ENCODE assay signal across 14 cellular contexts in the genomic region with DNA sequence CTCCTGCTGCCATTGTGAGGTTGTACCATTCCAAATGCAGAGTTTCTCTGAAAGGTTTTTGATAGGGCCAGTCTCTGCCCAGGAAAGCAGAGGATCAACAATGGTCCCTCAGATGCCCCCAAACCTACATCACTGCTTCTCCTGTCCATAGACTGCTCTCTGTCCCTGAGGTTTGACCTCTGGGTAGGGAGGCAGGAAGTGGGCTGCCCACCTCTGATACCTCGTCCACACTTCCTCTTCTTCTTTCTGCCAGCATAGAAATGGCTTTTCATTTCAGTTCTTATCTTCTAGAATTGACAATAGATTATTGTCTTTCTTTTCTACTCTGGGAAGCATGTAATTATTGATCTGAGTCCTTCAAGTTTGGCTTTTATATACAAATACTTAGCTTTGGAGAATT.
DNase-seq lines count a peak whose midpoint lies in the region; ATAC-seq and TF ChIP-seq lines count a peak whose summit lies in the region.
"Had no signal": no experiment of that assay in that cellular context is flagged by ENCODE, and none has a peak within 500 bp of the region (broad histone marks: within the 10 kb centered on the region; RNA-seq: fewer than 3 reads in every experiment).

No MANE protein-coding gene starts in this region.

- intact Hi-C loops in CD14-positive monocyte (cut with micrococcal nuclease), result no loop called here

- no peaks in the 10 kb centered on the region for H3K27me3 Mint-ChIP-seq in activated CD8-positive, alpha-beta memory T cell treated with anti-CD3 and anti-CD28 coated beads, Interleukin-2, amount 10 ng/mL, durations not matched to agents 7 days and 5 days
- H3K27me3 Mint-ChIP-seq in CD14-positive monocyte (ENCODE audit: low read depth in 3 of 3), result peaks cover 0 to 1% (median 1%) of the 10 kb centered on the region in 3 donors
- peaks cover 0 to 2% (median 0%) of the 10 kb centered on the region in 5 donors for H3K27me3 Mint-ChIP-seq in naive thymus-derived CD8-positive, alpha-beta T cell

- DNase-seq in activated CD8-positive, alpha-beta memory T cell treated with anti-CD3 and anti-CD28 coated beads, Interleukin-2, amount 10 ng/mL, durations not matched to agents 7 days and 5 days, result peak; percentile 44
- DNase-seq in activated CD8-positive, alpha-beta memory T cell treated with anti-CD3 and anti-CD28 coated beads, Interleukin-2, amount 50 U/mL, for 48 hours, result no peak
- no peak for DNase-seq in AG08396 (ENCODE audit: low spot score)
- no peak for DNase-seq in CD14-positive monocyte (ENCODE audit: low spot score)
- DNase-seq in A172 (ENCODE audit: low spot score), result no peak
- DNase-seq in naive thymus-derived CD8-positive, alpha-beta T cell, result no peak
- DNase-seq: 8988T; activated naive CD4-positive, alpha-beta T cell treated with anti-CD3 and anti-CD28 coated beads for 36 hours; DMS153; MM.1S; NCI-H524 treated with DMSO at 0.1 percent for 48 hours; SJCRH30 had no signal

- H3K36me3 Mint-ChIP-seq in activated CD8-positive, alpha-beta memory T cell treated with anti-CD3 and anti-CD28 coated beads, Interleukin-2, amount 10 ng/mL, durations not matched to agents 7 days and 5 days, result no peaks in the 10 kb centered on the region
- no peaks in the 10 kb centered on the region for H3K36me3 Mint-ChIP-seq in CD14-positive monocyte
- peaks cover 0 to 12% (median 0%) of the 10 kb centered on the region in 3 donors for H3K36me3 Mint-ChIP-seq in naive thymus-derived CD8-positive, alpha-beta T cell

- no peaks in the 10 kb centered on the region for H3K9me3 Mint-ChIP-seq in activated CD8-positive, alpha-beta memory T cell treated with anti-CD3 and anti-CD28 coated beads, Interleukin-2, amount 10 ng/mL, durations not matched to agents 7 days and 5 days (ENCODE audit: low read depth)
- H3K9me3 Mint-ChIP-seq in CD14-positive monocyte, result peaks cover 0 to 3% (median 0%) of the 10 kb centered on the region in 7 donors
- peaks cover 0 to 2% (median 0%) of the 10 kb centered on the region in 9 donors for H3K9me3 Mint-ChIP-seq in naive thymus-derived CD8-positive, alpha-beta T cell

- CTCF ChIA-PET in activated CD8-positive, alpha-beta memory T cell treated with anti-CD3 and anti-CD28 coated beads, Interleukin-2, amount 10 ng/mL, durations not matched to agents 7 days and 5 days (lab: Charles Lee), result no interaction called here

- H3K27ac Mint-ChIP-seq in activated CD8-positive, alpha-beta memory T cell treated with anti-CD3 and anti-CD28 coated beads, Interleukin-2, amount 10 ng/mL, durations not matched to agents 7 days and 5 days, result no peak overlapping the region
- H3K27ac Mint-ChIP-seq in CD14-positive monocyte, result no peak overlapping the region
- no peak overlapping the region for H3K27ac Mint-ChIP-seq in naive thymus-derived CD8-positive, alpha-beta T cell
- H3K27ac Mint-ChIP-seq: activated naive CD4-positive, alpha-beta T cell treated with anti-CD3 and anti-CD28 coated beads for 36 hours had no signal

- peak; percentile 23 for ATAC-seq in activated CD8-positive, alpha-beta memory T cell treated with anti-CD3 and anti-CD28 coated beads, Interleukin-2, amount 10 ng/mL, durations not matched to agents 7 days and 5 days
- ATAC-seq in HG02610 (IDR thresholded peaks at IDR 0.05; ENCODE audit: unreplicated experiment) (peak; percentile 85), HG03520 (IDR thresholded peaks at IDR 0.05; ENCODE audit: unreplicated experiment) (peak; percentile 80)
- no peak for ATAC-seq in naive thymus-derived CD8-positive, alpha-beta T cell

- no peak overlapping the region for H3K4me3 Mint-ChIP-seq in activated CD8-positive, alpha-beta memory T cell treated with anti-CD3 and anti-CD28 coated beads, Interleukin-2, amount 10 ng/mL, durations not matched to agents 7 days and 5 days
- H3K4me3 Mint-ChIP-seq in CD14-positive monocyte, result no peak overlapping the region
- no peak overlapping the region for H3K4me3 Mint-ChIP-seq in naive thymus-derived CD8-positive, alpha-beta T cell
- H3K4me3 Mint-ChIP-seq: activated naive CD4-positive, alpha-beta T cell treated with anti-CD3 and anti-CD28 coated beads for 36 hours had no signal

- TF ChIP-seq CTCF in CD14-positive monocyte (IDR thresholded peaks at IDR 0.05), result no peak

- POLR2A ChIA-PET in naive thymus-derived CD8-positive, alpha-beta T cell (lab: Charles Lee), result no interaction called here

- peaks cover 11% of the 10 kb centered on the region for H3K4me1 Mint-ChIP-seq in activated CD8-positive, alpha-beta memory T cell treated with anti-CD3 and anti-CD28 coated beads, Interleukin-2, amount 10 ng/mL, durations not matched to agents 7 days and 5 days
- peaks cover 6% of the 10 kb centered on the region for H3K4me1 Mint-ChIP-seq in CD14-positive monocyte
- H3K4me1 Mint-ChIP-seq in naive thymus-derived CD8-positive, alpha-beta T cell, result peaks cover 0 to 6% (median 3%) of the 10 kb centered on the region in 4 donors

Comparison
In these comparisons a context has a peak if more than half of its experiments do, and no peak if none do; other contexts are left out.
1. ATAC-seq: peak in activated CD8-positive, alpha-beta memory T cell treated with anti-CD3 and anti-CD28 coated beads, Interleukin-2, amount 10 ng/mL, durations not matched to agents 7 days and 5 days (single experiment), HG02610 (single experiment) and HG03520 (single experiment); none in naive thymus-derived CD8-positive, alpha-beta T cell (0 of 2).